Comparison of ENCODE assay signal across 35 cellular contexts in genomic region chr5:5132896-5133295, GRCh38. TPM values are rescaled to one million over a fixed set of nuclear protein-coding genes. Genes with fewer than 3 reads are reported as not detected.
"Had no signal": no experiment of that assay in that cellular context is flagged by ENCODE, and none has a peak within 500 bp of the region (broad histone marks: within the 10 kb centered on the region; RNA-seq: fewer than 3 reads in every experiment).

No MANE protein-coding gene starts in this region.

- DNase-seq: activated CD4-positive, alpha-beta memory T cell treated with anti-CD3 and anti-CD28 coated beads for 36 hours; activated CD4-positive, alpha-beta T cell treated with anti-CD3 and anti-CD28 coated beads for 4 hours; activated CD4-positive, alpha-beta T cell treated with anti-CD3 and anti-CD28 coated beads, Interleukin-2, amount 50 U/mL, for 1 hour; activated CD4-positive, alpha-beta T cell treated with anti-CD3 and anti-CD28 coated beads, Interleukin-2, amount 50 U/mL, for 4 hours; activated CD4-positive, CD25-positive, alpha-beta regulatory T cell; activated CD8-positive, alpha-beta memory T cell treated with anti-CD3 and anti-CD28 coated beads, Interleukin-2, amount 50 U/mL, for 4 hours; activated CD8-positive, alpha-beta T cell treated with anti-CD3 and anti-CD28 coated beads for 36 hours; activated effector memory CD4-positive, alpha-beta T cell treated with anti-CD3 and anti-CD28 coated beads, Interleukin-2, amount 50 U/mL, for 16 hours; activated gamma-delta T cell treated with Interleukin-2 at 50 U/mL for 16 hours; activated naive CD4-positive, alpha-beta T cell; activated naive CD4-positive, alpha-beta T cell treated with anti-CD3 and anti-CD28 coated beads for 36 hours; activated naive CD4-positive, alpha-beta T cell treated with anti-CD3 and anti-CD28 coated beads, Interleukin-2, amount 50 U/mL, for 16 hours; activated naive CD8-positive, alpha-beta T cell treated with anti-CD3 and anti-CD28 coated beads for 36 hours; activated T-cell treated with anti-CD3 and anti-CD28 coated beads for 4 hours; activated T-cell treated with anti-CD3 and anti-CD28 coated beads, Interleukin-2, amount 50 U/mL, for 1 hour; activated T-cell treated with anti-CD3 and anti-CD28 coated beads, Interleukin-2, amount 50 U/mL, for 4 hours; activated T-cell treated with anti-CD3 and anti-CD28 coated beads, Interleukin-2, amount 50 U/mL, for 72 hours; adrenal gland; amniotic stem cell; aorta; body of pancreas; brain microvascular endothelial cell; central memory CD4-positive, alpha-beta T cell; T-helper 1 cell; T-helper 2 cell; T-helper 9 cell had no signal

- H3K4me1 ChIP-seq: adrenal gland, body of pancreas, breast epithelium had no signal

- H3K9me3 ChIP-seq: adrenal gland, body of pancreas, breast epithelium had no signal

- H3K4me3 ChIP-seq: adrenal gland, body of pancreas, breast epithelium had no signal

- H3K27ac ChIP-seq: adrenal gland, body of pancreas, brain microvascular endothelial cell, breast epithelium, VCaP had no signal

- H3K27me3 ChIP-seq: adrenal gland, body of pancreas, brain microvascular endothelial cell, breast epithelium had no signal

- H3K36me3 ChIP-seq: adrenal gland, brain microvascular endothelial cell, breast epithelium had no signal

- ATAC-seq: activated CD4-positive, CD25-positive, alpha-beta regulatory T cell treated with anti-CD3 and anti-CD28 coated beads, Interleukin-2, amount 50 U/mL, for 24 hours; activated CD8-positive, alpha-beta T cell treated with anti-CD3 and anti-CD28 coated beads for 36 hours; activated naive CD4-positive, alpha-beta T cell treated with anti-CD3 and anti-CD28 coated beads, Interleukin-2, amount 50 U/mL, for 72 hours; activated T-cell treated with anti-CD3 and anti-CD28 coated beads, Interleukin-2, amount 50 U/mL, for 4 hours; activated T-cell treated with anti-CD3 and anti-CD28 coated beads, Interleukin-2, amount 50 U/mL, for 72 hours; activated T-helper 17 cell treated with anti-CD3 and anti-CD28 coated beads, Interleukin-2, amount 50 U/mL, for 72 hours; body of pancreas had no signal

RNA-seq across cellular contexts. Expression of gene ADAMTS16, which starts 7.2 kb away (rescaled TPM):
- total RNA-seq: activated CD4-positive, alpha-beta memory T cell treated with anti-CD3 and anti-CD28 coated beads for 36 hours; activated CD4-positive, alpha-beta T cell treated with anti-CD3 and anti-CD28 coated beads, Interleukin-2, amount 10 ng/mL, durations not matched to agents 24 days and 14 days; activated CD8-positive, alpha-beta memory T cell treated with anti-CD3 and anti-CD28 coated beads for 36 hours; activated CD8-positive, alpha-beta T cell treated with anti-CD3 and anti-CD28 coated beads for 36 hours; activated naive CD4-positive, alpha-beta T cell treated with anti-CD3 and anti-CD28 coated beads for 36 hours; activated naive CD4-positive, alpha-beta T cell treated with anti-CD3 and anti-CD28 coated beads, Interleukin-2, amount 50 U/mL, for 72 hours; activated naive CD8-positive, alpha-beta T cell treated with anti-CD3 and anti-CD28 coated beads for 36 hours; activated T-cell treated with anti-CD3 and anti-CD28 coated beads, Interleukin-2, amount 50 U/mL, for 72 hours; activated T-helper 1 cell treated with anti-CD3 and anti-CD28 coated beads, Interleukin-12 subunit alpha, Interleukin-12 subunit beta, Interleukin-2, Interleukin-4 antibody, amounts not matched to agents 30 ng/mL and 10 ng/mL and 1 ng/mL, durations not matched to agents 14 hours and 24 hours and 36 hours; activated T-helper 17 cell treated with anti-CD3 and anti-CD28 coated beads, Interleukin-2, amount 50 U/mL, for 72 hours; cardiac septum had no signal
- polyA plus RNA-seq: aorta had no signal
